In genomic region chr9:89318123-89319014, GRCh38 we compare ENCODE assay signal across 1 cellular context.
A peak's percentile ranks its signal among the peaks of the same experiment; 100 is the strongest.
TF ChIP-seq lines count a peak whose summit lies in the region.

Gene SECISBP2, plus strand, starts transcription at chr9:89318500. Its CDS starts 77 bp downstream, at chr9:89318577.

TF ChIP-seq in HepG2, 621 proteins besides CTCF, POLR2A, EP300 and RAD21 (continued from another document and continues in another):
- TF ChIP-seq RBM22 (optimal IDR thresholded peaks at IDR 0.05; ENCODE audit: low read length), result peak; percentile 99
- peak; percentile 98 for TF ChIP-seq ZFX (CRISPR knock-in tag; IDR thresholded peaks at IDR 0.05; ENCODE audit: low read depth)
- TF ChIP-seq ZNF17 (CRISPR knock-in tag; IDR thresholded peaks at IDR 0.05), result no peak
- peak; percentile 90; the same call in 1 of the 2 replicates for TF ChIP-seq SIN3A (IDR thresholded peaks at IDR 0.05; ENCODE audit: borderline replicate concordance, low read depth, low read length)
- peak; percentile 90; the same call in 1 of the 2 replicates for TF ChIP-seq MXD4 (CRISPR knock-in tag; IDR thresholded peaks at IDR 0.05)
- TF ChIP-seq ZFP37 (CRISPR knock-in tag; IDR thresholded peaks at IDR 0.05; ENCODE audit: borderline replicate concordance), result 0 out of 2 replicates have a peak, but pooled peaks have one; percentile 18
- TF ChIP-seq PRPF4 (IDR thresholded peaks at IDR 0.05; ENCODE audit: low read depth, low read length, poor library complexity, severe bottlenecking), result no peak
- peak; percentile 97 for TF ChIP-seq CREB1 (IDR thresholded peaks at IDR 0.05)
- peak; percentile 97 for TF ChIP-seq CREB1 (CRISPR knock-in tag; IDR thresholded peaks at IDR 0.05)
- no peak; the same call in 1 of the 2 replicates for TF ChIP-seq ZNF34 (CRISPR knock-in tag; IDR thresholded peaks at IDR 0.05; ENCODE audit: borderline replicate concordance)
- TF ChIP-seq ZNF792 (CRISPR knock-in tag; IDR thresholded peaks at IDR 0.05), result peak; percentile 44; the same call in 1 of the 2 replicates
- peak; percentile 94 for TF ChIP-seq ZHX2 (IDR thresholded peaks at IDR 0.05; ENCODE audit: low read depth)
- TF ChIP-seq ZHX2 (CRISPR knock-in tag; IDR thresholded peaks at IDR 0.05; ENCODE audit: borderline replicate concordance), result no peak
- TF ChIP-seq, protein P1, sequence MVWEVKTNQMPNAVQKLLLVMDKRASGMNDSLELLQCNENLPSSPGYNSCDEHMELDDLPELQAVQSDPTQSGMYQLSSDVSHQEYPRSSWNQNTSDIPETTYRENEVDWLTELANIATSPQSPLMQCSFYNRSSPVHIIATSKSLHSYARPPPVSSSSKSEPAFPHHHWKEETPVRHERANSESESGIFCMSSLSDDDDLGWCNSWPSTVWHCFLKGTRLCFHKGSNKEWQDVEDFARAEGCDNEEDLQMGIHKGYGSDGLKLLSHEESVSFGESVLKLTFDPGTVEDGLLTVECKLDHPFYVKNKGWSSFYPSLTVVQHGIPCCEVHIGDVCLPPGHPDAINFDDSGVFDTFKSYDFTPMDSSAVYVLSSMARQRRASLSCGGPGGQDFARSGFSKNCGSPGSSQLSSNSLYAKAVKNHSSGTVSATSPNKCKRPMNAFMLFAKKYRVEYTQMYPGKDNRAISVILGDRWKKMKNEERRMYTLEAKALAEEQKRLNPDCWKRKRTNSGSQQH (CRISPR knock-in tag; IDR thresholded peaks at IDR 0.05; ENCODE audit: low read depth), result peak; percentile 60; the same call in 1 of the 2 replicates
- TF ChIP-seq WIZ (CRISPR knock-in tag; IDR thresholded peaks at IDR 0.05), result peak; percentile 86; the same call in 1 of the 2 replicates
- peak; percentile 82; the same call in 1 of the 2 replicates for TF ChIP-seq ZNF672 (CRISPR knock-in tag; IDR thresholded peaks at IDR 0.05)
- peak; percentile 13; the same call in 1 of the 2 replicates for TF ChIP-seq CEBPG (CRISPR knock-in tag; IDR thresholded peaks at IDR 0.05)
- TF ChIP-seq CBX1 (IDR thresholded peaks at IDR 0.05; ENCODE audit: low read depth), result no peak
- TF ChIP-seq HCFC1 (IDR thresholded peaks at IDR 0.05; ENCODE audit: low read depth, low read length), result peak; percentile 84
- TF ChIP-seq FOSL2 (CRISPR knock-in tag; IDR thresholded peaks at IDR 0.05), result peak; percentile 52
- TF ChIP-seq TEAD3 (CRISPR knock-in tag; optimal IDR thresholded peaks at IDR 0.05; ENCODE audit: borderline replicate concordance), result peak; percentile 69
- TF ChIP-seq ZNF768 (CRISPR knock-in tag; IDR thresholded peaks at IDR 0.05), result peak; percentile 82; the same call in 1 of the 2 replicates
- TF ChIP-seq ZNF331 (CRISPR knock-in tag; IDR thresholded peaks at IDR 0.05), result no peak; the same call in 1 of the 2 replicates
- TF ChIP-seq, protein P2, sequence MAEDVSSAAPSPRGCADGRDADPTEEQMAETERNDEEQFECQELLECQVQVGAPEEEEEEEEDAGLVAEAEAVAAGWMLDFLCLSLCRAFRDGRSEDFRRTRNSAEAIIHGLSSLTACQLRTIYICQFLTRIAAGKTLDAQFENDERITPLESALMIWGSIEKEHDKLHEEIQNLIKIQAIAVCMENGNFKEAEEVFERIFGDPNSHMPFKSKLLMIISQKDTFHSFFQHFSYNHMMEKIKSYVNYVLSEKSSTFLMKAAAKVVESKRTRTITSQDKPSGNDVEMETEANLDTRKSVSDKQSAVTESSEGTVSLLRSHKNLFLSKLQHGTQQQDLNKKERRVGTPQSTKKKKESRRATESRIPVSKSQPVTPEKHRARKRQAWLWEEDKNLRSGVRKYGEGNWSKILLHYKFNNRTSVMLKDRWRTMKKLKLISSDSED (CRISPR knock-in tag; IDR thresholded peaks at IDR 0.05), result no peak
- no peak for TF ChIP-seq RFX3 (CRISPR knock-in tag; IDR thresholded peaks at IDR 0.05)
- TF ChIP-seq TCF7 (IDR thresholded peaks at IDR 0.05; ENCODE audit: low read depth), result peak; percentile 17; the same call in 1 of the 2 replicates
- peak; percentile 95 for TF ChIP-seq ZMAT3 (CRISPR knock-in tag; conservative IDR thresholded peaks at IDR 0.05)
- TF ChIP-seq SP5 (CRISPR knock-in tag; IDR thresholded peaks at IDR 0.05; ENCODE audit: borderline replicate concordance, low read depth), result peak; percentile 33
- peak; percentile 90 for TF ChIP-seq POGZ (CRISPR knock-in tag; IDR thresholded peaks at IDR 0.05)
- TF ChIP-seq KDM2A (CRISPR knock-in tag; IDR thresholded peaks at IDR 0.05; ENCODE audit: borderline replicate concordance, low read depth), result peak; percentile 99
- TF ChIP-seq ZNF232 (CRISPR knock-in tag; IDR thresholded peaks at IDR 0.05; ENCODE audit: borderline replicate concordance), result peak; percentile 61
- TF ChIP-seq ZNF253 (CRISPR knock-in tag; IDR thresholded peaks at IDR 0.05; ENCODE audit: borderline replicate concordance), result peak; percentile 59
- TF ChIP-seq MXI1 (IDR thresholded peaks at IDR 0.05; ENCODE audit: borderline replicate concordance, low read depth, low read length), result peak; percentile 97
- TF ChIP-seq NR2F6 (IDR thresholded peaks at IDR 0.05), result no peak
- peak; percentile 21; the same call in 1 of the 2 replicates for TF ChIP-seq NR2F6 (CRISPR knock-in tag; IDR thresholded peaks at IDR 0.05)
- peak; percentile 84 for TF ChIP-seq BRD4 (CRISPR knock-in tag; IDR thresholded peaks at IDR 0.05)
- TF ChIP-seq ZNF558 (CRISPR knock-in tag; IDR thresholded peaks at IDR 0.05; ENCODE audit: borderline replicate concordance), result peak; percentile 98
- TF ChIP-seq ZBTB21 (CRISPR knock-in tag; IDR thresholded peaks at IDR 0.05), result peak; percentile 93
- no peak for TF ChIP-seq CAMTA2 (CRISPR knock-in tag; IDR thresholded peaks at IDR 0.05; ENCODE audit: borderline replicate concordance)
- TF ChIP-seq HOXA7 (CRISPR knock-in tag; IDR thresholded peaks at IDR 0.05), result no peak
- peak; percentile 43 for TF ChIP-seq HNF4G (IDR thresholded peaks at IDR 0.05; ENCODE audit: borderline replicate concordance, low read depth, low read length)
- TF ChIP-seq HNF4G (CRISPR knock-in tag; IDR thresholded peaks at IDR 0.05; ENCODE audit: borderline replicate concordance, low read depth), result peak; percentile 60; the same call in 1 of the 2 replicates
- TF ChIP-seq, protein P3, sequence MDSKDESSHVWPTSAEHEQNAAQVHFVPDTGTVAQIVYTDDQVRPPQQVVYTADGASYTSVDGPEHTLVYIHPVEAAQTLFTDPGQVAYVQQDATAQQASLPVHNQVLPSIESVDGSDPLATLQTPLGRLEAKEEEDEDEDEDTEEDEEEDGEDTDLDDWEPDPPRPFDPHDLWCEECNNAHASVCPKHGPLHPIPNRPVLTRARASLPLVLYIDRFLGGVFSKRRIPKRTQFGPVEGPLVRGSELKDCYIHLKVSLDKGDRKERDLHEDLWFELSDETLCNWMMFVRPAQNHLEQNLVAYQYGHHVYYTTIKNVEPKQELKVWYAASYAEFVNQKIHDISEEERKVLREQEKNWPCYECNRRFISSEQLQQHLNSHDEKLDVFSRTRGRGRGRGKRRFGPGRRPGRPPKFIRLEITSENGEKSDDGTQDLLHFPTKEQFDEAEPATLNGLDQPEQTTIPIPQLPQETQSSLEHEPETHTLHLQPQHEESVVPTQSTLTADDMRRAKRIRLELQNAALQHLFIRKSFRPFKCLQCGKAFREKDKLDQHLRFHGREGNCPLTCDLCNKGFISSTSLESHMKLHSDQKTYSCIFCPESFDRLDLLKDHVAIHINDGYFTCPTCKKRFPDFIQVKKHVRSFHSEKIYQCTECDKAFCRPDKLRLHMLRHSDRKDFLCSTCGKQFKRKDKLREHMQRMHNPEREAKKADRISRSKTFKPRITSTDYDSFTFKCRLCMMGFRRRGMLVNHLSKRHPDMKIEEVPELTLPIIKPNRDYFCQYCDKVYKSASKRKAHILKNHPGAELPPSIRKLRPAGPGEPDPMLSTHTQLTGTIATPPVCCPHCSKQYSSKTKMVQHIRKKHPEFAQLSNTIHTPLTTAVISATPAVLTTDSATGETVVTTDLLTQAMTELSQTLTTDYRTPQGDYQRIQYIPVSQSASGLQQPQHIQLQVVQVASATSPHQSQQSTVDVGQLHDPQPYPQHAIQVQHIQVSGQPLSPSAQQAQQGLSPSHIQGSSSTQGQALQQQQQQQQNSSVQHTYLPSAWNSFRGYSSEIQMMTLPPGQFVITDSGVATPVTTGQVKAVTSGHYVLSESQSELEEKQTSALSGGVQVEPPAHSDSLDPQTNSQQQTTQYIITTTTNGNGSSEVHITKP (CRISPR knock-in tag; IDR thresholded peaks at IDR 0.05; ENCODE audit: low read depth), result no peak; the same call in 1 of the 2 replicates
- peak; percentile 97 for TF ChIP-seq SAP130 (CRISPR knock-in tag; IDR thresholded peaks at IDR 0.05; ENCODE audit: low read depth)
- TF ChIP-seq ARNT (IDR thresholded peaks at IDR 0.05), result no peak
- TF ChIP-seq ZNF678 (CRISPR knock-in tag; IDR thresholded peaks at IDR 0.05), result peak; percentile 89; the same call in 1 of the 2 replicates
- peak; percentile 69 for TF ChIP-seq THRA (CRISPR knock-in tag; IDR thresholded peaks at IDR 0.05; ENCODE audit: borderline replicate concordance)
- no peak for TF ChIP-seq CENPBD1 (CRISPR knock-in tag; IDR thresholded peaks at IDR 0.05; ENCODE audit: borderline replicate concordance, low read depth)
- peak; percentile 84; the same call in 1 of the 2 replicates for TF ChIP-seq ARNTL (CRISPR knock-in tag; IDR thresholded peaks at IDR 0.05)
